Comparison of ENCODE assay signal across 8 cellular contexts in genomic region chr12:18224745-18225144, GRCh38. TPM values are rescaled to one million over a fixed set of nuclear protein-coding genes. Genes with fewer than 3 reads are reported as not detected.
DNase-seq lines count a peak whose midpoint lies in the region; ATAC-seq and TF ChIP-seq lines count a peak whose summit lies in the region.

No MANE protein-coding gene starts in this region.

- TF ChIP-seq CTCF in adrenal gland (IDR thresholded peaks at IDR 0.05): peak; percentile 42 to 66 (median 60)

- no peak overlapping the region for H3K27ac ChIP-seq in adrenal gland

- no peaks in the 10 kb centered on the region for H3K27me3 ChIP-seq in adrenal gland
- no peaks in the 10 kb centered on the region for H3K27me3 ChIP-seq in MG63

- H3K4me1 ChIP-seq in adrenal gland (replicated peaks in 1 of 2): no peaks in the 10 kb centered on the region

- H3K36me3 ChIP-seq in adrenal gland (replicated peaks in 1 of 2): no peaks in the 10 kb centered on the region
- no peaks in the 10 kb centered on the region for H3K36me3 ChIP-seq in MG63

- intact Hi-C loops in adrenal gland (cut with DNase I): loop anchor here in 1 of 2 donors (5.0 kb wide), 1 partner anchor 82 kb away; no protein-coding TSS in a partner anchor
- intact Hi-C loops in left colon (cut with DNase I, micrococcal nuclease): no loop called here

- DNase-seq in GM04504 (ENCODE audit: low read depth) (peak; percentile 10), NCI-H1092 treated with DMSO at 0.1 percent for 48 hours (lab: John Stamatoyannopoulos, UW) (peak; percentile 64), adrenal gland (no peak), left colon (no peak), MG63 (no peak), DMS153 (lab: John Stamatoyannopoulos, UW) (no peak)

- no peaks in the 10 kb centered on the region for H3K9me3 ChIP-seq in adrenal gland (replicated peaks in 1 of 3)
- H3K9me3 ChIP-seq in MG63: no peaks in the 10 kb centered on the region

- TF ChIP-seq POLR2A in adrenal gland (IDR thresholded peaks at IDR 0.05): no peak

- H3K4me3 ChIP-seq in adrenal gland (no peak overlapping the region), MG63 (no peak overlapping the region)

- ATAC-seq in left colon (peak; percentile 71), GM21786 (IDR thresholded peaks at IDR 0.05; ENCODE audit: unreplicated experiment) (no peak), GM19467 (IDR thresholded peaks at IDR 0.05; ENCODE audit: unreplicated experiment) (no peak)

RNA-seq across cellular contexts. Expression of gene PIK3C2G, which starts 36.6 kb away (rescaled TPM):
- total RNA-seq in adrenal gland: 1 to 10 TPM in 1 of 8 donors, under 1 TPM in 7; 0.14 to 1.3 (median 0.55) TPM
- polyA plus RNA-seq in adrenal gland: under 1 TPM; 0.11 to 0.57 (median 0.40) TPM
- total RNA-seq in left colon: under 1 TPM; 0.56 to 0.89 TPM
- total RNA-seq in MG63 (2014; rRNA removed; shearing (Covaris generic); ENCODE audit: low replicate concordance): not detected in 2 replicates

Comparison
In these comparisons a context has a peak if more than half of its experiments do, and no peak if none do; other contexts are left out.
1. DNase-seq: peak in GM04504 (single experiment) and NCI-H1092 treated with DMSO at 0.1 percent for 48 hours (single experiment); none in adrenal gland (0 of 7), left colon (0 of 2), MG63 (single experiment) and DMS153 (single experiment).